ENCODE assay signal across 8 cellular contexts in genomic region chr20:64285579-64286427, GRCh38. TPM values are rescaled to one million over a fixed set of nuclear protein-coding genes. Genes with fewer than 3 reads are reported as not detected.
DNase-seq lines count a peak whose midpoint lies in the region; ATAC-seq, FAIRE-seq and TF ChIP-seq lines count a peak whose summit lies in the region.
"Not testable (repeated sequence)": the region's sequence is repeated elsewhere in the genome, so short reads cannot be mapped to it uniquely, and the experiment has no call there.

No MANE protein-coding gene starts in this region.

- FAIRE-seq in K562 (lab: Jason Lieb, UNC): not testable (repeated sequence)

- TF ChIP-seq CTCF in WI38 (IDR thresholded peaks at IDR 0.05; ENCODE audit: low read depth, low read length) (peak; percentile 70), K562 (IDR thresholded peaks at IDR 0.05 in 2 of 3, conservative IDR thresholded peaks at IDR 0.05 in 1 of 3; ENCODE audit: insufficient read depth in 2 of 3, low read depth in 1 of 3, low read length in 3 of 3) (peak; percentile 95 to 97 (median 96))

- H3K27me3 ChIP-seq in K562 (ENCODE audit: control insufficient read depth in 2 of 2, insufficient read depth in 2 of 2, low read length in 2 of 2): not testable (repeated sequence)

- not testable (repeated sequence) for H3K27ac ChIP-seq in K562 (ENCODE audit: extremely low read depth, low read depth, low read length)

- CTCF ChIA-PET in K562 (lab: Yijun Ruan, JAX; ENCODE audit: low intra/inter-chr PET ratio): interaction anchor here (0.6 to 0.7 kb wide), 3 partner anchors 14 to 964 kb away, joined by 3 read pairs; no protein-coding TSS in a partner anchor

- H3K9ac ChIP-seq in K562 (ENCODE audit: insufficient read depth in 1 of 2, low read depth in 2 of 2, low read length in 2 of 2): not testable (repeated sequence)

- not testable (repeated sequence) for H3K79me2 ChIP-seq in K562 (ENCODE audit: control insufficient read depth, insufficient read depth, low read length)

- intact Hi-C loops in K562 (cut with micrococcal nuclease): not testable (repeated sequence)

- TF ChIP-seq EP300 in K562 (IDR thresholded peaks at IDR 0.05; ENCODE audit: low read length): peak; percentile 60

- in situ Hi-C loops in K562 (cut with MboI): not testable (repeated sequence)

- DNase-seq in AML-193 (lab: John Stamatoyannopoulos, UW): peak; percentile 44 to 56
- DNase-seq in NCI-H2171 treated with DMSO at 0.1 percent for 48 hours (lab: John Stamatoyannopoulos, UW): peak; percentile 63
- peak; percentile 51 to 89 (median 59) for DNase-seq in K562 (ENCODE audit: extremely low read depth in 1 of 4, low spot score in 3 of 4)
- DNase-seq in islet precursor cell: peak; percentile 71
- DNase-seq in stimulated activated CD4-positive, alpha-beta T cell treated with anti-CD3 and anti-CD28 coated beads, Interleukin-1b, Interleukin-23, amount 100 ng/mL, for 1 hour (ENCODE audit: low read depth in 2 of 2): peak; percentile 36 to 42

- TF ChIP-seq RAD21 in K562 (CRISPR knock-in tag; conservative IDR thresholded peaks at IDR 0.05 in 1 of 2, IDR thresholded peaks at IDR 0.05 in 1 of 2): peak; percentile 97 to 100

- not testable (repeated sequence) for H3K4me3 ChIP-seq in WI38 (ENCODE audit: low read depth, low read length); K562

- H3K9me1 ChIP-seq in K562 (ENCODE audit: control insufficient read depth, insufficient read depth, low read length): not testable (repeated sequence)

- not testable (repeated sequence) for H4K20me1 ChIP-seq in K562 (replicated peaks; ENCODE audit: control insufficient read depth, insufficient read depth, low read length)

- not testable (repeated sequence) for H3K36me3 ChIP-seq in K562 (ENCODE audit: control insufficient read depth, insufficient read depth, low read length)

- BruUV-seq in K562 (replicated peaks; lab: Mats Ljungman, UMichigan): not testable (repeated sequence)

- peaks cover 12% of the 10 kb centered on the region for H3K9me3 ChIP-seq in K562 (replicated peaks; ENCODE audit: control insufficient read depth, insufficient read depth, low read depth, low read length)

- not testable (repeated sequence) for TF ChIP-seq POLR2A in K562 (conservative IDR thresholded peaks at IDR 0.05)

- 21% methylated on average over 14 of the region's 44 CpGs for WGBS in K562 (ENCODE audit: insufficient coverage, low coverage, missing lambda C conversion rate)

- not testable (repeated sequence) for H3K4me1 ChIP-seq in K562 (replicated peaks in 1 of 2; ENCODE audit: control insufficient read depth in 2 of 2, insufficient read depth in 2 of 2, low read length in 2 of 2)

- not testable (repeated sequence) for H3K4me2 ChIP-seq in K562 (ENCODE audit: insufficient read depth, low read length)

- peak; percentile 96 for ATAC-seq in GM18909 (IDR thresholded peaks at IDR 0.05; ENCODE audit: poor library complexity, unreplicated experiment)
- ATAC-seq in HG03045 (IDR thresholded peaks at IDR 0.05; ENCODE audit: unreplicated experiment): peak; percentile 93
- peak; percentile 98 for ATAC-seq in K562

- H2AFZ ChIP-seq in K562 (ENCODE audit: low read depth, low read length): not testable (repeated sequence)

- POLR2A ChIA-PET in K562 (lab: Yijun Ruan, JAX): interaction anchor here (0.6 kb wide), 1 partner anchor 27 kb away, joined by 3 read pairs; no protein-coding TSS in a partner anchor

TF ChIP-seq in K562, 482 proteins besides CTCF, POLR2A, EP300 and RAD21 (continues in another document):
- TF ChIP-seq POLR2G (IDR thresholded peaks at IDR 0.05; ENCODE audit: low read depth, low read length) (0 out of 2 replicates have a peak, but pooled peaks have one; percentile 28), TEAD4 (IDR thresholded peaks at IDR 0.05; ENCODE audit: low read length) (peak; percentile 8; the same call in 1 of the 2 replicates), NR4A1 (tag; IDR thresholded peaks at IDR 0.05) (0 out of 2 replicates have a peak, but pooled peaks have one; percentile 30), DEAF1 (CRISPR knock-in tag; IDR thresholded peaks at IDR 0.05) (peak; percentile 97), RB1 (IDR thresholded peaks at IDR 0.05; ENCODE audit: low read depth) (peak; percentile 88), NFIC (IDR thresholded peaks at IDR 0.05) (peak; percentile 50), FOXK1 (CRISPR knock-in tag; IDR thresholded peaks at IDR 0.05; ENCODE audit: borderline replicate concordance) (peak; percentile 92), CC2D1A (IDR thresholded peaks at IDR 0.05) (peak; percentile 87; the same call in 1 of the 2 replicates), RCOR1 (IDR thresholded peaks at IDR 0.05; ENCODE audit: borderline replicate concordance in 1 of 2, low read depth in 2 of 2, low read length in 2 of 2) (peak in 1 of 2 experiments; percentile 41; a peak in 1 of 4 replicates), NR2C1 (IDR thresholded peaks at IDR 0.05) (peak; percentile 69), NR2C1 (tag; IDR thresholded peaks at IDR 0.05) (peak; percentile 68), CCNT2 (IDR thresholded peaks at IDR 0.05; ENCODE audit: borderline replicate concordance, extremely low read depth, insufficient read length, low read depth, low read length) (peak; percentile 26), ZNF740 (CRISPR knock-in tag; IDR thresholded peaks at IDR 0.05) (0 out of 2 replicates have a peak, but pooled peaks have one; percentile 10), TEAD1 (CRISPR knock-in tag; IDR thresholded peaks at IDR 0.05) (peak in 1 of 2 experiments; percentile 79; a peak in 2 of 4 replicates), HLTF (IDR thresholded peaks at IDR 0.05) (peak; percentile 28; the same call in 1 of the 2 replicates), E2F1 (CRISPR knock-in tag; IDR thresholded peaks at IDR 0.05) (peak; percentile 74; the same call in 1 of the 2 replicates), NFRKB (IDR thresholded peaks at IDR 0.05; ENCODE audit: low read depth) (peak; percentile 31; the same call in 1 of the 2 replicates), NBN (IDR thresholded peaks at IDR 0.05; ENCODE audit: low read depth) (peak; percentile 92), ZNF586 (CRISPR knock-in tag; conservative IDR thresholded peaks at IDR 0.05) (0 out of 2 replicates have a peak, but pooled peaks have one; percentile 12)
- TF ChIP-seq TEAD4 (CRISPR knock-in tag; IDR thresholded peaks at IDR 0.05; ENCODE audit: borderline replicate concordance); NR4A1 (CRISPR knock-in tag; IDR thresholded peaks at IDR 0.05); ZNF740 (tag; IDR thresholded peaks at IDR 0.05): not testable (repeated sequence)

RNA-seq across cellular contexts. Expression of gene PCMTD2, which starts 30.3 kb away (rescaled TPM):
- total RNA-seq in K562 (2011; cell fraction: chromatin; rRNA removed; ENCODE audit: low replicate concordance): 50.4 and 99.7 TPM in 2 replicates
- total RNA-seq in K562 (2011; cell fraction: nucleolus; rRNA removed): 29.4 and 29.6 TPM in 2 replicates
- total RNA-seq in K562 (2011; cell fraction: nucleoplasm; rRNA removed): 45.9 and 53.0 TPM in 2 replicates
- 27.9 and 28.4 TPM in 2 replicates for total RNA-seq in K562 (2014; rRNA removed)
- 25.4 and 28.4 TPM in 2 replicates for total RNA-seq in K562 (2014; rRNA removed; fragmentation: Illumina TruSeq; extraction: Trizol)
- total RNA-seq in K562 (2015; rRNA removed; fragmentation: Illumina TruSeq; extraction: Trizol): 13.4 and 15.8 TPM in 2 replicates
- total RNA-seq in K562 (2021): 32.8 and 33.0 TPM in 2 replicates
- polyA plus RNA-seq in K562 (2011; rRNA removed): 36.7 and 49.3 TPM in 2 replicates
- 11.9 and 21.9 TPM in 2 replicates for polyA plus RNA-seq in K562 (2011; cell fraction: cytosol; rRNA removed)
- polyA plus RNA-seq in K562 (2011; cell fraction: nucleus; rRNA removed): 58.9 and 69.0 TPM in 2 replicates
- 23.1 and 24.6 TPM in 2 replicates for polyA plus RNA-seq in K562 (2012)
- polyA plus RNA-seq in K562 (2014; fragmentation: Illumina TruSeq; extraction: Trizol): 24.9 and 34.9 TPM in 2 replicates
- polyA plus RNA-seq in K562 (2014; fragmentation: Nextera tagmentation; extraction: Ambion mirVana): 10 to 100 TPM; 11.3 to 18.1 TPM
- 33.0 and 36.9 TPM in 2 replicates for polyA plus RNA-seq in K562 (2014; rRNA removed)
- polyA minus RNA-seq in K562 (2011; rRNA and poly(A)+ RNA removed): 27.2 and 35.6 TPM in 2 replicates
- 12.0 and 18.8 TPM in 2 replicates for polyA minus RNA-seq in K562 (2011; cell fraction: cytosol; rRNA and poly(A)+ RNA removed)
- 13.5 and 22.7 TPM in 2 replicates for polyA minus RNA-seq in K562 (2011; cell fraction: nucleus; rRNA and poly(A)+ RNA removed)
